ENCODE assay signal across 1 cellular context in the genomic region with DNA sequence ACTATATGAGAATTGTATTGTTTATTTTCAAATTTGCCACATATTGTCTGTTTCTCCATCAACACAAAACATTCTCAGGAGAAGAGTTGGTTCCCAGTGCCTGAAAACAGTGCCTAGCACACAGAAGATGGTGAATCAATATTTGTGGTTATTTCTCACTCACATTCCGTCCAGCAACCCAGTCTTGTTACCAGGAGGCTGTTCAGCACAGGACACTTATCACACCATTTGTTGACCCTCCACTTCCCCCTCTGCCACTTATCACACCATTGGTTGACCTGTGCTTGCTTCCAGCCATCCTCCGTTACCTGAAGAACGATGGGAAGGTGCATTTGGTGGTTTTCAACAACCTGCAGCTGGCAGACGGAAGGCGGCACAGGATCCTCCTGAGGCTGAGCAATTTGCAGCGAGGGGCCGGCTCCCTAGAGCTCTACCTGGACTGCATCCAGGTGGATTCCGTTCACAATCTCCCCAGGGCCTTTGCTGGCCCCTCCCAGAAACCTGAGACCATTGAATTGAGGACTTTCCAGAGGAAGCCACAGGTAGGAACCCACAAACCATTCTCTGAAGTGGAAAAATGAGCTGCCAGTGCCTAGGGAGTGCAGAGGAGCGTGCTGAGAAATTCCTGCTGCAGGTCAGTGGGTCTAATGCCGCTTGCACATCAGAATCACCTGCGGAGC.
TF ChIP-seq lines count a peak whose summit lies in the region.

No MANE protein-coding gene starts in this region.

TF ChIP-seq in SK-N-SH, 30 proteins besides CTCF, POLR2A, EP300 and RAD21 (continued from another document):
- TF ChIP-seq, protein P1, sequence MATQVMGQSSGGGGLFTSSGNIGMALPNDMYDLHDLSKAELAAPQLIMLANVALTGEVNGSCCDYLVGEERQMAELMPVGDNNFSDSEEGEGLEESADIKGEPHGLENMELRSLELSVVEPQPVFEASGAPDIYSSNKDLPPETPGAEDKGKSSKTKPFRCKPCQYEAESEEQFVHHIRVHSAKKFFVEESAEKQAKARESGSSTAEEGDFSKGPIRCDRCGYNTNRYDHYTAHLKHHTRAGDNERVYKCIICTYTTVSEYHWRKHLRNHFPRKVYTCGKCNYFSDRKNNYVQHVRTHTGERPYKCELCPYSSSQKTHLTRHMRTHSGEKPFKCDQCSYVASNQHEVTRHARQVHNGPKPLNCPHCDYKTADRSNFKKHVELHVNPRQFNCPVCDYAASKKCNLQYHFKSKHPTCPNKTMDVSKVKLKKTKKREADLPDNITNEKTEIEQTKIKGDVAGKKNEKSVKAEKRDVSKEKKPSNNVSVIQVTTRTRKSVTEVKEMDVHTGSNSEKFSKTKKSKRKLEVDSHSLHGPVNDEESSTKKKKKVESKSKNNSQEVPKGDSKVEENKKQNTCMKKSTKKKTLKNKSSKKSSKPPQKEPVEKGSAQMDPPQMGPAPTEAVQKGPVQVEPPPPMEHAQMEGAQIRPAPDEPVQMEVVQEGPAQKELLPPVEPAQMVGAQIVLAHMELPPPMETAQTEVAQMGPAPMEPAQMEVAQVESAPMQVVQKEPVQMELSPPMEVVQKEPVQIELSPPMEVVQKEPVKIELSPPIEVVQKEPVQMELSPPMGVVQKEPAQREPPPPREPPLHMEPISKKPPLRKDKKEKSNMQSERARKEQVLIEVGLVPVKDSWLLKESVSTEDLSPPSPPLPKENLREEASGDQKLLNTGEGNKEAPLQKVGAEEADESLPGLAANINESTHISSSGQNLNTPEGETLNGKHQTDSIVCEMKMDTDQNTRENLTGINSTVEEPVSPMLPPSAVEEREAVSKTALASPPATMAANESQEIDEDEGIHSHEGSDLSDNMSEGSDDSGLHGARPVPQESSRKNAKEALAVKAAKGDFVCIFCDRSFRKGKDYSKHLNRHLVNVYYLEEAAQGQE (IDR thresholded peaks at IDR 0.05; ENCODE audit: low read depth, low read length): no peak
